ENCODE assay signal across 1 cellular context in genomic region chr7:90445633-90446032, GRCh38.
TF ChIP-seq lines count a peak whose summit lies in the region.

No MANE protein-coding gene starts in this region.

TF ChIP-seq in SK-N-SH treated with all-trans-retinoic acid at 6 μM for 48 hours, 23 proteins besides CTCF, POLR2A, EP300 and RAD21 (continued from another document):
- TF ChIP-seq PATZ1 (CRISPR knock-in tag; IDR thresholded peaks at IDR 0.05; ENCODE audit: borderline replicate concordance) (no peak), CREB5 (CRISPR knock-in tag; IDR thresholded peaks at IDR 0.05; ENCODE audit: low read depth) (no peak), CSRNP3 (CRISPR knock-in tag; IDR thresholded peaks at IDR 0.05) (no peak), ISL1 (CRISPR knock-in tag; IDR thresholded peaks at IDR 0.05) (no peak), ZNF565 (CRISPR knock-in tag; conservative IDR thresholded peaks at IDR 0.05; ENCODE audit: low read depth) (no peak), TCF4 (CRISPR knock-in tag; IDR thresholded peaks at IDR 0.05; ENCODE audit: borderline replicate concordance) (no peak), ZFP3 (CRISPR knock-in tag; IDR thresholded peaks at IDR 0.05) (no peak), ZNF70 (CRISPR knock-in tag; IDR thresholded peaks at IDR 0.05) (no peak), ARNTL (CRISPR knock-in tag; IDR thresholded peaks at IDR 0.05; ENCODE audit: borderline replicate concordance, low read depth) (no peak), TOX (CRISPR knock-in tag; IDR thresholded peaks at IDR 0.05; ENCODE audit: borderline replicate concordance) (no peak), CSDC2 (CRISPR knock-in tag; IDR thresholded peaks at IDR 0.05) (no peak), ESRRG (CRISPR knock-in tag; IDR thresholded peaks at IDR 0.05) (no peak), BACH2 (CRISPR knock-in tag; IDR thresholded peaks at IDR 0.05; ENCODE audit: borderline replicate concordance) (no peak)
